ENCODE assay signal across 9 cellular contexts in genomic region chr3:124246949-124247348, GRCh38.
DNase-seq lines count a peak whose midpoint lies in the region; ATAC-seq and TF ChIP-seq lines count a peak whose summit lies in the region.
"Had no signal": no experiment of that assay in that cellular context is flagged by ENCODE, and none has a peak within 500 bp of the region (broad histone marks: within the 10 kb centered on the region; RNA-seq: fewer than 3 reads in every experiment).

No MANE protein-coding gene starts in this region.

- H3K79me2 ChIP-seq in HCT116 (ENCODE audit: insufficient read depth, low read length), result no peaks in the 10 kb centered on the region
- no peaks in the 10 kb centered on the region for H3K79me2 ChIP-seq in PC-3 (ENCODE audit: low read length)

- CTCF ChIA-PET in AG04450 (lab: Charles Lee) (interaction anchor here (0.6 kb wide), 2 partner anchors 9 to 24 kb away, joined by 3 to 4 read pairs; no protein-coding TSS in a partner anchor), HCT116 (lab: Charles Lee) (interaction anchor here (0.8 to 1.0 kb wide), 2 partner anchors 38 to 44 kb away, joined by 3 read pairs; no protein-coding TSS in a partner anchor), PC-3 (lab: Charles Lee) (interaction anchor here (0.7 kb wide), 1 partner anchor 102 kb away, joined by 3 read pairs; no protein-coding TSS in a partner anchor)

- H3K27me3 ChIP-seq in AG04450 (ENCODE audit: control insufficient read depth, insufficient read depth, low read length) (no peaks in the 10 kb centered on the region), HCT116 (ENCODE audit: insufficient read depth, low read length) (peaks cover 13% of the 10 kb centered on the region), PC-3 (ENCODE audit: low read length) (0 out of 2 replicates have a peak, but pooled peaks cover 4% of the 10 kb centered on the region), gastroesophageal sphincter (no peaks in the 10 kb centered on the region), ovary (no peaks in the 10 kb centered on the region)

- RAD21 ChIA-PET in HCT116 (lab: Charles Lee; ENCODE audit: low non-redundant PET in 1 of 2, low total read pairs in 2 of 2, uncharacterized antibody in 2 of 2, unreplicated experiment in 2 of 2), result no interaction called here

- TF ChIP-seq CTCF in AG04450 (IDR thresholded peaks at IDR 0.05; ENCODE audit: low read depth, low read length), result peak; percentile 49
- peak; percentile 41 to 75 (median 75); a peak in 5 of 6 replicates for TF ChIP-seq CTCF in HCT116 (IDR thresholded peaks at IDR 0.05 in 2 of 3, conservative IDR thresholded peaks at IDR 0.05 in 1 of 3; ENCODE audit: borderline replicate concordance in 1 of 3, insufficient read depth in 1 of 3, low read depth in 2 of 3, low read length in 2 of 3)
- peak; percentile 88 for TF ChIP-seq CTCF in PC-3 (conservative IDR thresholded peaks at IDR 0.05; ENCODE audit: low read depth, low read length)
- peak in 2 of 4 experiments; percentile 37 to 40 for TF ChIP-seq CTCF in gastroesophageal sphincter (IDR thresholded peaks at IDR 0.05)
- TF ChIP-seq CTCF in ovary (IDR thresholded peaks at IDR 0.05), result no peak

- intact Hi-C loops in HCT116 (cut with micrococcal nuclease) (no loop called here), PC-3 (cut with micrococcal nuclease) (loop anchor here (2.0 to 10.0 kb wide), 3 partner anchors 130 to 232 kb away; no protein-coding TSS in a partner anchor), ovary (cut with DNase I) (no loop called here)

- peak; percentile 41 for TF ChIP-seq RAD21 in HCT116 (IDR thresholded peaks at IDR 0.05; ENCODE audit: low read depth)

- TF ChIP-seq POLR2A in HCT116 (IDR thresholded peaks at IDR 0.05; ENCODE audit: borderline replicate concordance, extremely low read depth, insufficient read depth, insufficient read length), result no peak
- TF ChIP-seq POLR2A in gastroesophageal sphincter (IDR thresholded peaks at IDR 0.05), result no peak
- TF ChIP-seq POLR2A in ovary (IDR thresholded peaks at IDR 0.05), result no peak

- no peaks in the 10 kb centered on the region for H3K9me2 ChIP-seq in HCT116 (ENCODE audit: insufficient read depth)
- no peaks in the 10 kb centered on the region for H3K9me2 ChIP-seq in PC-3 (replicated peaks; ENCODE audit: low read length)

- no peak overlapping the region for H3K4me2 ChIP-seq in HCT116 (ENCODE audit: low read length)
- H3K4me2 ChIP-seq in PC-3 (ENCODE audit: low read length), result no peak overlapping the region

- H3K27ac ChIP-seq in AG04450 (ENCODE audit: low read depth, low read length) (no peak overlapping the region), HCT116 (ENCODE audit: low read depth, low read length) (no peak overlapping the region), PC-3 (ENCODE audit: low read length) (no peak overlapping the region), gastroesophageal sphincter (peak overlapping the region in 3 of 4 donors; percentile 6 to 19 (median 11)), ovary (no peak overlapping the region)

- H3K36me3 ChIP-seq in HCT116 (ENCODE audit: control insufficient read depth in 1 of 2, insufficient read depth in 2 of 2, low read length in 2 of 2) (no peaks in the 10 kb centered on the region), PC-3 (ENCODE audit: low read depth, low read length) (no peaks in the 10 kb centered on the region), gastroesophageal sphincter (no peaks in the 10 kb centered on the region), ovary (no peaks in the 10 kb centered on the region)

- DNase-seq in AG04450 (ENCODE audit: low read depth, low spot score) (no peak), HCT116 (ENCODE audit: low read depth, low spot score) (peak; percentile 12), PC-3 (peak; percentile 62), hepatic stellate cell (ENCODE audit: low spot score) (no peak), ovary (no peak), cortex of kidney (lab: John Stamatoyannopoulos, UW) (no peak)
- DNase-seq: occipital lobe had no signal

- POLR2A ChIA-PET in AG04450 (lab: Yijun Ruan, JAX) (interaction anchor here (0.6 kb wide), 1 partner anchor 14 kb away, joined by 3 read pairs; no protein-coding TSS in a partner anchor), HCT116 (lab: Charles Lee) (no interaction called here), PC-3 (lab: Charles Lee; ENCODE audit: unreplicated experiment) (no interaction called here)

- peaks cover 0 to 8% of the 10 kb centered on the region in 2 experiments; a peak in 1 of 4 replicates for H3K4me1 ChIP-seq in HCT116 (ENCODE audit: control insufficient read depth in 1 of 2, insufficient read depth in 2 of 2, low read length in 2 of 2)
- H3K4me1 ChIP-seq in PC-3 (ENCODE audit: insufficient read depth, low read length), result peaks cover 14% of the 10 kb centered on the region
- H3K4me1 ChIP-seq in gastroesophageal sphincter, result peaks cover 0 to 44% (median 21%) of the 10 kb centered on the region in 3 donors
- H3K4me1 ChIP-seq in ovary (ENCODE audit: insufficient read depth), result no peaks in the 10 kb centered on the region

- no peaks in the 10 kb centered on the region for H3F3A ChIP-seq in PC-3 (ENCODE audit: low read length, unreplicated experiment)

- ATAC-seq in HCT116, result peak; percentile 85
- ATAC-seq in PC-3, result peak; percentile 61
- ATAC-seq in gastroesophageal sphincter, result no peak
- no peak for ATAC-seq in HG03139 (IDR thresholded peaks at IDR 0.05; ENCODE audit: unreplicated experiment)

- H3K9me3 ChIP-seq in AG04450 (ENCODE audit: control insufficient read depth, insufficient read depth, low read length), result no peaks in the 10 kb centered on the region
- H3K9me3 ChIP-seq in HCT116 (ENCODE audit: control insufficient read depth in 1 of 2, insufficient read depth in 1 of 2, low read depth in 1 of 2, low read length in 2 of 2), result no peaks in the 10 kb centered on the region
- no peaks in the 10 kb centered on the region for H3K9me3 ChIP-seq in PC-3 (ENCODE audit: low read length)
- no peaks in the 10 kb centered on the region for H3K9me3 ChIP-seq in gastroesophageal sphincter
- no peaks in the 10 kb centered on the region for H3K9me3 ChIP-seq in ovary

- no peak overlapping the region for H3K9ac ChIP-seq in HCT116 (ENCODE audit: low read length)
- no peak overlapping the region for H3K9ac ChIP-seq in PC-3 (ENCODE audit: low read length)

- no TSS peak for BruUV-seq in HCT116 (replicated peaks; lab: Mats Ljungman, UMichigan)
- no TSS peak for BruUV-seq in PC-3 (replicated peaks; lab: Mats Ljungman, UMichigan)

- TF ChIP-seq EP300 in gastroesophageal sphincter (IDR thresholded peaks at IDR 0.05) (no peak), ovary (IDR thresholded peaks at IDR 0.05) (no peak)

- 94% methylated on average over 2 of the region's 2 CpGs; no CpG with 5 or more reads in 1 of the 2 donors for WGBS in gastroesophageal sphincter (ENCODE audit: low coverage in 1 of 2), 2 donors
- 90 to 97% (median 91%) methylated on average over 2 of the region's 2 CpGs for WGBS in ovary, 3 donors

- H3K4me3 ChIP-seq in AG04450 (ENCODE audit: low read depth, low read length) (no peak overlapping the region), HCT116 (replicated peaks in 1 of 2; ENCODE audit: low read depth in 1 of 2, low read length in 2 of 2) (no peak overlapping the region), PC-3 (ENCODE audit: low read length) (no peak overlapping the region), gastroesophageal sphincter (no peak overlapping the region), ovary (no peak overlapping the region)

- no peaks in the 10 kb centered on the region for H4K20me1 ChIP-seq in HCT116 (ENCODE audit: insufficient read depth)
- H4K20me1 ChIP-seq in PC-3 (ENCODE audit: low read length), result no peaks in the 10 kb centered on the region

- H2AFZ ChIP-seq in HCT116 (ENCODE audit: low read depth, low read length, poor library complexity, severe bottlenecking), result no peak overlapping the region
- H2AFZ ChIP-seq in PC-3 (ENCODE audit: low read length), result no peak overlapping the region

TF ChIP-seq in HCT116, 20 proteins besides CTCF, POLR2A, EP300 and RAD21:
- TF ChIP-seq MAX (IDR thresholded peaks at IDR 0.05), result no peak
- TF ChIP-seq SIN3A (IDR thresholded peaks at IDR 0.05; ENCODE audit: low read depth), result no peak
- no peak for TF ChIP-seq EZH2 (IDR thresholded peaks at IDR 0.05)
- TF ChIP-seq REST (IDR thresholded peaks at IDR 0.05; ENCODE audit: low read depth), result no peak
- no peak for TF ChIP-seq CEBPB (IDR thresholded peaks at IDR 0.05; ENCODE audit: low read depth)
- no peak for TF ChIP-seq JUND (IDR thresholded peaks at IDR 0.05)
- TF ChIP-seq YY1 (IDR thresholded peaks at IDR 0.05; ENCODE audit: extremely low read depth, insufficient replicate concordance, low read depth, low read length), result no peak
- no peak for TF ChIP-seq TCF7L2 (IDR thresholded peaks at IDR 0.05; ENCODE audit: borderline replicate concordance, extremely low read depth, insufficient read depth, insufficient read length)

Comparison
In these comparisons a context has a peak if more than half of its experiments do, and no peak if none do; other contexts are left out.
1. DNase-seq: peak in HCT116 (single experiment) and PC-3 (single experiment); none in AG04450 (single experiment), hepatic stellate cell (single experiment), ovary (0 of 5) and cortex of kidney (single experiment).
2. H3K27ac ChIP-seq: peak in gastroesophageal sphincter (3 of 4); none in AG04450 (single experiment), HCT116 (single experiment), PC-3 (single experiment) and ovary (0 of 2).
3. CTCF ChIP-seq: peak in AG04450 (single experiment), HCT116 (3 of 3) and PC-3 (single experiment); none in ovary (0 of 3).
4. ATAC-seq: peak in HCT116 (single experiment) and PC-3 (single experiment); none in gastroesophageal sphincter (single experiment) and HG03139 (single experiment).